21 cellular contexts compared by ENCODE assay signal in the genomic region with DNA sequence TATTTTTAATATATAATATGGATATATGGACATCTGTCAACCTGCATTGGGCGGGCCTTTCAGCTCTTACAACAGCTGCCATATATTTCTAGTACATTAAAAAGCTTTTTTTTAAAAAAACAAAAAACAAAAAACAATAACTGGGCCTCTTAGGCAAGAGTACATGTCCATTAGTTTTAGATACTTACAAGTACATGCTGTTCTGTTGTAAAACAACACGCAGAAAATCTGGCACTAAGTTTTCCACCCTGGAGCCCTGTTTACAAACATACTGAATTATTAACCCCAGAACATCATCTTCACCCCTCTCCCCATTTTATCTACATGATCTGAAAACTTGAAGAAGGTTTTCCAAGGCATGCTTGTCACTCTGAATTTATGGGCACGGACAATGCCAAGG. TPM values are rescaled to one million over a fixed set of nuclear protein-coding genes. Genes with fewer than 3 reads are reported as not detected.
"Had no signal": no experiment of that assay in that cellular context is flagged by ENCODE, and none has a peak within 500 bp of the region (broad histone marks: within the 10 kb centered on the region; RNA-seq: fewer than 3 reads in every experiment).

No MANE protein-coding gene starts in this region.

- H3K4me1 ChIP-seq: foreskin keratinocyte, right lobe of liver had no signal

- H3K36me3 ChIP-seq: heart right ventricle, ovary, right lobe of liver, thyroid gland had no signal

- H3K27me3 ChIP-seq: foreskin keratinocyte, ovary, right lobe of liver, thyroid gland had no signal

- DNase-seq: cortex of kidney; dorsolateral prefrontal cortex; effector CD8-positive, alpha-beta T cell; foreskin keratinocyte; heart right ventricle; hypothalamus; kidney glomerular epithelial cell; mesendoderm; naive thymus-derived CD8-positive, alpha-beta T cell; nucleus accumbens; right lobe of liver; stimulated activated CD4-positive, alpha-beta T cell treated with anti-CD3 and anti-CD28 coated beads, Interleukin-2, amount 100 ng/mL, for 24 hours; stimulated activated CD4-positive, alpha-beta T cell treated with anti-CD3 and anti-CD28 coated beads, Interleukin-4, amount 100 ng/mL, for 4 hours; stimulated activated naive B cell treated with anti-CD40 and anti-IgM and Interleukin-4, amounts not matched to agents 10 μg/mL and 1 μg/mL and 100 μg/mL, for 72 hours; stimulated activated naive CD8-positive, alpha-beta T cell treated with anti-CD3 and anti-CD28 coated beads, Interleukin-15, amount 100 ng/mL, for 72 hours; substantia nigra had no signal

- H3K27ac ChIP-seq: foreskin keratinocyte, right lobe of liver, skin epidermis had no signal

- ATAC-seq: foreskin keratinocyte; left lobe of liver; naive thymus-derived CD8-positive, alpha-beta T cell; right lobe of liver; stimulated activated naive B cell treated with anti-CD40 and anti-IgM and Interleukin-4, amounts not matched to agents 10 μg/mL and 1 μg/mL and 100 μg/mL, for 72 hours; stimulated activated naive CD8-positive, alpha-beta T cell treated with anti-CD3 and anti-CD28 coated beads, Interleukin-15, amount 100 ng/mL, for 72 hours had no signal

- H3K4me3 ChIP-seq: dorsolateral prefrontal cortex, heart right ventricle, lung, ovary, right lobe of liver, skin epidermis, thyroid gland had no signal

- H3K9me3 ChIP-seq: heart right ventricle, ovary, right lobe of liver, thyroid gland had no signal

RNA-seq across cellular contexts. Expression of a gene that starts 29.8 kb away (rescaled TPM):
- total RNA-seq: foreskin keratinocyte had no signal
- polyA plus RNA-seq: foreskin keratinocyte had no signal
